In the genomic region with DNA sequence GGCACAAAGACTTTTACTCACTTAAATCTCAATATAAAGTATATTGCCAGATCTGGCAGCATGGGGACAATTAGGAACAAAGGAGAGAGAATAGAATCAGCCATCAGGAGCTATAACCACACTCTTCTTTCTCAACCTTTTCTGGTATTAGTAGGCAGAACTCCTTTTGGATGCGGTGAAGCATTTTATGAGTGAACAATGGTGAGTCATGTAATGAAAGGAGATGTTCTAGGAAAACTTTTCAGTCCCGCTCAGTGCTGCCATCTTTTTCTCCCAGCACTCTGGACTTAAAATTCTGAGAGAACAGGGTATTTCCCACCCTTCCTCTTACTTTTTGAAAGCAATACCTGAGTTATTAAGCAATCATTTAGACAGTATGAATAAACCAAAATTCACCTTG, we compare ENCODE assay signal across 19 cellular contexts. TPM values are rescaled to one million over a fixed set of nuclear protein-coding genes. Genes with fewer than 3 reads are reported as not detected.
DNase-seq lines count a peak whose midpoint lies in the region; ATAC-seq and TF ChIP-seq lines count a peak whose summit lies in the region.
"Had no signal": no experiment of that assay in that cellular context is flagged by ENCODE, and none has a peak within 500 bp of the region (broad histone marks: within the 10 kb centered on the region; RNA-seq: fewer than 3 reads in every experiment).

No MANE protein-coding gene starts in this region.

- H3K4me2 ChIP-seq in mammary epithelial cell (ENCODE audit: insufficient read depth, low read depth, low read length) (no peak overlapping the region), neuronal stem cell (ENCODE audit: insufficient read depth, low read length, poor library complexity, severe bottlenecking) (no peak overlapping the region)
- H3K4me2 ChIP-seq: smooth muscle cell had no signal

- no peak overlapping the region for H3K4me3 ChIP-seq in mammary epithelial cell (replicated peaks in 1 of 3; ENCODE audit: insufficient read depth in 1 of 3, low read depth in 2 of 3, low read length in 3 of 3)
- no peak overlapping the region for H3K4me3 ChIP-seq in neuronal stem cell (ENCODE audit: low read length in 2 of 2)
- H3K4me3 ChIP-seq: colonic mucosa, heart left ventricle, mucosa of descending colon, smooth muscle cell had no signal

- H3K9ac ChIP-seq in mammary epithelial cell (ENCODE audit: insufficient read depth, low read length) (no peak overlapping the region), neuronal stem cell (ENCODE audit: low read depth, low read length, poor library complexity) (no peak overlapping the region)

- H3K18ac ChIP-seq in neuronal stem cell (ENCODE audit: low read length): no peak overlapping the region

- no peak overlapping the region for H3K14ac ChIP-seq in neuronal stem cell (ENCODE audit: low read length)

- H3K79me1 ChIP-seq in neuronal stem cell (ENCODE audit: low read depth, low read length): no peaks in the 10 kb centered on the region

- ATAC-seq in GM21786 (IDR thresholded peaks at IDR 0.05; ENCODE audit: unreplicated experiment): no peak
- ATAC-seq: activated naive CD8-positive, alpha-beta T cell treated with anti-CD3 and anti-CD28 coated beads, Interleukin-2, amount 50 U/mL, for 24 hours; heart left ventricle; mucosa of descending colon had no signal

- H2AK5ac ChIP-seq in neuronal stem cell (ENCODE audit: low read depth, low read length): no peak overlapping the region

- no peak overlapping the region for H3K4me3 Mint-ChIP-seq in activated T-cell treated with anti-CD3 and anti-CD28 coated beads, Interleukin-2, amount 50 U/mL, for 24 hours
- H3K4me3 Mint-ChIP-seq: activated naive CD8-positive, alpha-beta T cell treated with anti-CD3 and anti-CD28 coated beads, Interleukin-2, amount 50 U/mL, for 24 hours had no signal

- no peak overlapping the region for H4K8ac ChIP-seq in neuronal stem cell (ENCODE audit: low read depth, low read length)

- DNase-seq in DMS79 treated with DMSO at 0.1 percent for 48 hours (lab: John Stamatoyannopoulos, UW): peak; percentile 10
- peak; percentile 88 for DNase-seq in M059J (ENCODE audit: low read depth)
- DNase-seq in mammary epithelial cell: peak; percentile 54
- peak; percentile 63 for DNase-seq in neuronal stem cell (ENCODE audit: low spot score)
- DNase-seq in COR-L47 (lab: John Stamatoyannopoulos, UW): no peak
- DNase-seq in NCI-H82 (lab: John Stamatoyannopoulos, UW): no peak
- DNase-seq in activated T-cell treated with anti-CD3 and anti-CD28 coated beads, Interleukin-2, amount 50 U/mL, for 24 hours: no peak
- DNase-seq: activated CD4-positive, alpha-beta T cell treated with anti-CD3 and anti-CD28 coated beads, Interleukin-2, amount 50 U/mL, for 1 hour; activated naive CD8-positive, alpha-beta T cell treated with anti-CD3 and anti-CD28 coated beads, Interleukin-2, amount 50 U/mL, for 24 hours; activated T-cell treated with anti-CD3 and anti-CD28 coated beads, Interleukin-2, amount 50 U/mL, for 1 hour; colonic mucosa; heart left ventricle; mucosa of descending colon; NCI-H1930; SHP77 treated with DMSO at 0.1 percent for 48 hours; stimulated activated naive CD4-positive, alpha-beta T cell had no signal

- peaks cover 60% of the 10 kb centered on the region for H3K36me3 Mint-ChIP-seq in activated T-cell treated with anti-CD3 and anti-CD28 coated beads, Interleukin-2, amount 50 U/mL, for 24 hours (ENCODE audit: low read depth)

- H3K27me3 ChIP-seq in mammary epithelial cell (ENCODE audit: insufficient read depth, low read length) (no peaks in the 10 kb centered on the region), neuronal stem cell (ENCODE audit: control insufficient read depth in 3 of 3, insufficient read depth in 3 of 3, low read depth in 1 of 3, low read length in 3 of 3) (no peaks in the 10 kb centered on the region)
- H3K27me3 ChIP-seq: colonic mucosa, heart left ventricle had no signal

- H3K23ac ChIP-seq in neuronal stem cell (ENCODE audit: low read depth, low read length, poor library complexity): no peak overlapping the region

- H3K27me3 Mint-ChIP-seq in activated T-cell treated with anti-CD3 and anti-CD28 coated beads, Interleukin-2, amount 50 U/mL, for 24 hours: no peaks in the 10 kb centered on the region
- H3K27me3 Mint-ChIP-seq: activated naive CD8-positive, alpha-beta T cell treated with anti-CD3 and anti-CD28 coated beads, Interleukin-2, amount 50 U/mL, for 24 hours had no signal

- no peak overlapping the region for H2BK120ac ChIP-seq in neuronal stem cell (ENCODE audit: low read depth, low read length)

- intact Hi-C loops in mammary epithelial cell (cut with micrococcal nuclease): no loop called here

- no peaks in the 10 kb centered on the region for H4K20me1 ChIP-seq in mammary epithelial cell (ENCODE audit: insufficient read depth, low read length)

- CTCF ChIA-PET in mammary epithelial cell (lab: Charles Lee; ENCODE audit: low non-redundant PET): no interaction called here

- H3K27ac Mint-ChIP-seq in activated T-cell treated with anti-CD3 and anti-CD28 coated beads, Interleukin-2, amount 50 U/mL, for 24 hours: no peak overlapping the region
- H3K27ac Mint-ChIP-seq: activated naive CD8-positive, alpha-beta T cell treated with anti-CD3 and anti-CD28 coated beads, Interleukin-2, amount 50 U/mL, for 24 hours had no signal

- H3K4me1 ChIP-seq in mammary epithelial cell (ENCODE audit: insufficient read depth, low read length): peaks cover 15% of the 10 kb centered on the region
- H3K4me1 ChIP-seq in neuronal stem cell (ENCODE audit: control insufficient read depth in 2 of 2, insufficient read depth in 1 of 2, low read depth in 1 of 2, low read length in 2 of 2): peaks cover 2 to 6% of the 10 kb centered on the region in 2 donors
- H3K4me1 ChIP-seq: colonic mucosa, heart left ventricle had no signal

- dilution Hi-C loops in mammary epithelial cell (cut with HindIII; ENCODE audit: low sequenced_read_pairs): no loop called here

- no peak overlapping the region for H4K91ac ChIP-seq in neuronal stem cell (ENCODE audit: low read depth, low read length, poor library complexity)

- no peak overlapping the region for H2BK12ac ChIP-seq in neuronal stem cell (ENCODE audit: low read length)

- H3K4me1 Mint-ChIP-seq in activated T-cell treated with anti-CD3 and anti-CD28 coated beads, Interleukin-2, amount 50 U/mL, for 24 hours (ENCODE audit: low read depth): peaks cover 40% of the 10 kb centered on the region

- no peak overlapping the region for H2AFZ ChIP-seq in mammary epithelial cell (ENCODE audit: low read depth, low read length)
- H2AFZ ChIP-seq in neuronal stem cell (ENCODE audit: low read length): no peak overlapping the region

- H3K36me3 ChIP-seq in mammary epithelial cell (ENCODE audit: insufficient read depth, low read length) (peaks cover 5% of the 10 kb centered on the region), neuronal stem cell (replicated peaks in 1 of 2; ENCODE audit: control insufficient read depth in 2 of 2, insufficient read depth in 2 of 2, low read length in 2 of 2) (peaks cover 0 to 20% of the 10 kb centered on the region in 2 donors)
- H3K36me3 ChIP-seq: colonic mucosa had no signal

- no peaks in the 10 kb centered on the region for H3K79me2 ChIP-seq in mammary epithelial cell (ENCODE audit: insufficient read depth, low read length)

- WGBS in mammary epithelial cell (ENCODE audit: low coverage, missing lambda C conversion rate): 96% methylated on average over 2 of the region's 2 CpGs
- WGBS in neuronal stem cell (ENCODE audit: extremely low coverage in 2 of 2, insufficient read length in 2 of 2, insufficient replicate concordance in 1 of 2), 2 donors: no CpG with 5 or more reads among the region's 2 CpGs

- no peak for TF ChIP-seq CTCF in mammary epithelial cell (conservative IDR thresholded peaks at IDR 0.05 in 1 of 2, IDR thresholded peaks at IDR 0.05 in 1 of 2; ENCODE audit: extremely low read depth in 1 of 2, insufficient read depth in 1 of 2, low read depth in 1 of 2, low read length in 2 of 2)

- no peak overlapping the region for H3K27ac ChIP-seq in mammary epithelial cell (ENCODE audit: insufficient read depth, low read depth, low read length)
- H3K27ac ChIP-seq in neuronal stem cell (replicated peaks; ENCODE audit: low read length): peak overlapping the region; percentile 45
- H3K27ac ChIP-seq: C4-2B, colonic mucosa, heart left ventricle had no signal

- no peak overlapping the region for H3K4ac ChIP-seq in neuronal stem cell (ENCODE audit: low read length)

- H3K9me3 ChIP-seq in mammary epithelial cell (replicated peaks; ENCODE audit: insufficient read depth, low read length) (no peaks in the 10 kb centered on the region), neuronal stem cell (replicated peaks in 1 of 2; ENCODE audit: control insufficient read depth in 2 of 2, insufficient read depth in 1 of 2, low read depth in 1 of 2, low read length in 2 of 2) (peaks cover 4 to 5% of the 10 kb centered on the region in 2 donors)
- H3K9me3 ChIP-seq: colonic mucosa, heart left ventricle, mucosa of descending colon had no signal

- in situ Hi-C loops in mammary epithelial cell (cut with MboI; ENCODE audit: low sequenced_read_pairs in 2 of 2): no loop called here

- no TSS peak for BruUV-seq in mammary epithelial cell (replicated peaks; lab: Mats Ljungman, UMichigan)

- no peak overlapping the region for H2BK15ac ChIP-seq in neuronal stem cell (ENCODE audit: low read length)

- no peaks in the 10 kb centered on the region for H3K9me3 Mint-ChIP-seq in activated T-cell treated with anti-CD3 and anti-CD28 coated beads, Interleukin-2, amount 50 U/mL, for 24 hours
- H3K9me3 Mint-ChIP-seq: activated naive CD8-positive, alpha-beta T cell treated with anti-CD3 and anti-CD28 coated beads, Interleukin-2, amount 50 U/mL, for 24 hours had no signal

- no peak overlapping the region for H2BK5ac ChIP-seq in neuronal stem cell (ENCODE audit: low read length)

RNA-seq across cellular contexts. Expression of gene PLEKHA3, which starts 32.2 kb away (rescaled TPM):
- total RNA-seq in M059J (2014; rRNA removed; shearing (Covaris generic)): 7.6 and 17.0 TPM in 2 replicates
- total RNA-seq in mammary epithelial cell: 10 to 100 TPM in 1 of 2 donors, 1 to 10 TPM in 1; 6.0 to 29.7 TPM
- polyA plus RNA-seq in mammary epithelial cell: 7.9 TPM
- 24.0 TPM for polyA minus RNA-seq in mammary epithelial cell
- polyA plus RNA-seq in neuronal stem cell (2013, experiment 1 of 2): 23.5 TPM
- polyA plus RNA-seq in neuronal stem cell (2013, experiment 2 of 2): 25.0 TPM

RNA-seq across cellular contexts. Expression of gene FKBP7, which starts 34.1 kb away (rescaled TPM):
- 35.4 and 49.4 TPM in 2 replicates for total RNA-seq in M059J (2014; rRNA removed; shearing (Covaris generic))
- total RNA-seq in mammary epithelial cell: 1 to 10 TPM; 1.6 to 2.3 TPM
- polyA plus RNA-seq in mammary epithelial cell: 2.7 TPM
- not detected for polyA minus RNA-seq in mammary epithelial cell
- polyA plus RNA-seq in neuronal stem cell (2013, experiment 1 of 2): 27.1 TPM
- 28.5 TPM for polyA plus RNA-seq in neuronal stem cell (2013, experiment 2 of 2)

Comparison
In these comparisons a context has a peak if more than half of its experiments do, and no peak if none do; other contexts are left out.
1. DNase-seq: peak in DMS79 treated with DMSO at 0.1 percent for 48 hours (single experiment), M059J (single experiment), mammary epithelial cell (single experiment) and neuronal stem cell (single experiment); none in COR-L47 (single experiment), NCI-H82 (single experiment) and activated T-cell treated with anti-CD3 and anti-CD28 coated beads, Interleukin-2, amount 50 U/mL, for 24 hours (single experiment).
2. RNA of gene FKBP7, which starts 34.1 kb away (total RNA-seq): 35.4 to 49.4 TPM in M059J; 1.6 to 2.3 TPM in mammary epithelial cell; every median in the first group is over 10 times any median in the second.